ENCODE assay signal across 9 cellular contexts in genomic region chr1:157963713-157964112, GRCh38. TPM values are rescaled to one million over a fixed set of nuclear protein-coding genes. Genes with fewer than 3 reads are reported as not detected.
DNase-seq lines count a peak whose midpoint lies in the region; ATAC-seq, FAIRE-seq and TF ChIP-seq lines count a peak whose summit lies in the region.
"Had no signal": no experiment of that assay in that cellular context is flagged by ENCODE, and none has a peak within 500 bp of the region (broad histone marks: within the 10 kb centered on the region; RNA-seq: fewer than 3 reads in every experiment).

No MANE protein-coding gene starts in this region.

- DNase-seq in BE2C (peak; percentile 65), NCI-H187 treated with DMSO at 0.1 percent for 48 hours (lab: John Stamatoyannopoulos, UW) (peak; percentile 43), bronchial epithelial cell (ENCODE audit: low read depth) (peak; percentile 45), kidney glomerular epithelial cell (lab: John Stamatoyannopoulos, UW) (peak; percentile 74), cerebellar nuclear complex (lab: John Stamatoyannopoulos, UW) (no peak)
- peak; percentile 29 to 50 for DNase-seq in stimulated activated CD4-positive, alpha-beta T cell treated with anti-CD3 and anti-CD28 coated beads, Interleukin-4, amount 100 ng/mL, for 4 hours

- H3K36me3 ChIP-seq in BE2C (no peaks in the 10 kb centered on the region), bronchial epithelial cell (ENCODE audit: control insufficient read depth, insufficient read depth, low read length) (no peaks in the 10 kb centered on the region)

- H3K4me1 ChIP-seq in BE2C: no peaks in the 10 kb centered on the region

- FAIRE-seq in bronchial epithelial cell (lab: Jason Lieb, UNC): no peak

- no peaks in the 10 kb centered on the region for H3K9me3 ChIP-seq in BE2C

- no peak overlapping the region for H3K4me3 ChIP-seq in BE2C (ENCODE audit: low read depth, low read length)
- no peak overlapping the region for H3K4me3 ChIP-seq in bronchial epithelial cell (ENCODE audit: low read depth, low read length)

- ATAC-seq in GM18907 (IDR thresholded peaks at IDR 0.05; ENCODE audit: unreplicated experiment): peak; percentile 47

- H3K27ac ChIP-seq in VCaP: no peak overlapping the region

- TF ChIP-seq CTCF in BE2C (IDR thresholded peaks at IDR 0.05; ENCODE audit: low read depth, low read length): peak; percentile 80
- TF ChIP-seq CTCF in VCaP (conservative IDR thresholded peaks at IDR 0.05): peak; percentile 91
- TF ChIP-seq CTCF in bronchial epithelial cell (IDR thresholded peaks at IDR 0.05; ENCODE audit: insufficient read depth, low read length, severe bottlenecking): peak; percentile 80

- H3K27me3 ChIP-seq in BE2C (no peaks in the 10 kb centered on the region; the same call in 1 of the 2 replicates), bronchial epithelial cell (ENCODE audit: control insufficient read depth, insufficient read depth, low read length) (no peaks in the 10 kb centered on the region)

RNA-seq across cellular contexts. Expression of gene KIRREL1, which starts 29.7 kb away (rescaled TPM):
- polyA plus RNA-seq in BE2C (2012; ENCODE audit: insufficient read depth, insufficient read length, low read depth): not detected
- total RNA-seq in bronchial epithelial cell: 20.2 and 24.2 TPM in 2 replicates
- polyA plus RNA-seq: IgD-negative memory B cell had no signal

Comparison
In these comparisons a context has a peak if more than half of its experiments do, and no peak if none do; other contexts are left out.
1. DNase-seq: peak in BE2C (single experiment), NCI-H187 treated with DMSO at 0.1 percent for 48 hours (single experiment), bronchial epithelial cell (single experiment), kidney glomerular epithelial cell (single experiment) and stimulated activated CD4-positive, alpha-beta T cell treated with anti-CD3 and anti-CD28 coated beads, Interleukin-4, amount 100 ng/mL, for 4 hours (2 of 2); none in cerebellar nuclear complex (0 of 2).
2. Peak in every context shown above with its lines, with median percentiles within 50 percentile points of each other: CTCF ChIP-seq.